In the genomic region with DNA sequence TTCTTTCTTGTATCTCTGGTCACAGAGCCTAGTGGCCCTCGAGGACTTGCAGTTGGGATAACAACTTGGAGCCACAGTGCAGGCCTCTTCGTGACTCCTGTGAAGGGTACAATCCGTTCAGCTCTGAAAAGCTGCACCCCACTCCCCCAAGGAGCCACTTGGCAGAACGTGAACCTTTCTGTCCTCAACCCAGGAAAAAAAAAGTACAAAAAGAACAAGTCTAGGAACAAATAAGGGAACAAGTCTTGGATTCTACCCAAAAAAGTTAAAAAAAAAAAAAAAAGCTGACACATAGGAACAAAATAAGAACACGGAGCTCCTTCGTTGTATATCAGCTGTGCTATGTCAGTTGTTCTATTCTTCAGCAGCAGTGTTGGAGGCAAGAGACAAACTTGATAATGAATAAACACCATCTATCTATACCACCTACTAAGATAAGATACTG, we compare ENCODE assay signal across 1 cellular context.
TF ChIP-seq lines count a peak whose summit lies in the region.

No MANE protein-coding gene starts in this region.

TF ChIP-seq in WTC11, 78 proteins besides CTCF, POLR2A, EP300 and RAD21 (continued from another document):
- TF ChIP-seq, protein P1, sequence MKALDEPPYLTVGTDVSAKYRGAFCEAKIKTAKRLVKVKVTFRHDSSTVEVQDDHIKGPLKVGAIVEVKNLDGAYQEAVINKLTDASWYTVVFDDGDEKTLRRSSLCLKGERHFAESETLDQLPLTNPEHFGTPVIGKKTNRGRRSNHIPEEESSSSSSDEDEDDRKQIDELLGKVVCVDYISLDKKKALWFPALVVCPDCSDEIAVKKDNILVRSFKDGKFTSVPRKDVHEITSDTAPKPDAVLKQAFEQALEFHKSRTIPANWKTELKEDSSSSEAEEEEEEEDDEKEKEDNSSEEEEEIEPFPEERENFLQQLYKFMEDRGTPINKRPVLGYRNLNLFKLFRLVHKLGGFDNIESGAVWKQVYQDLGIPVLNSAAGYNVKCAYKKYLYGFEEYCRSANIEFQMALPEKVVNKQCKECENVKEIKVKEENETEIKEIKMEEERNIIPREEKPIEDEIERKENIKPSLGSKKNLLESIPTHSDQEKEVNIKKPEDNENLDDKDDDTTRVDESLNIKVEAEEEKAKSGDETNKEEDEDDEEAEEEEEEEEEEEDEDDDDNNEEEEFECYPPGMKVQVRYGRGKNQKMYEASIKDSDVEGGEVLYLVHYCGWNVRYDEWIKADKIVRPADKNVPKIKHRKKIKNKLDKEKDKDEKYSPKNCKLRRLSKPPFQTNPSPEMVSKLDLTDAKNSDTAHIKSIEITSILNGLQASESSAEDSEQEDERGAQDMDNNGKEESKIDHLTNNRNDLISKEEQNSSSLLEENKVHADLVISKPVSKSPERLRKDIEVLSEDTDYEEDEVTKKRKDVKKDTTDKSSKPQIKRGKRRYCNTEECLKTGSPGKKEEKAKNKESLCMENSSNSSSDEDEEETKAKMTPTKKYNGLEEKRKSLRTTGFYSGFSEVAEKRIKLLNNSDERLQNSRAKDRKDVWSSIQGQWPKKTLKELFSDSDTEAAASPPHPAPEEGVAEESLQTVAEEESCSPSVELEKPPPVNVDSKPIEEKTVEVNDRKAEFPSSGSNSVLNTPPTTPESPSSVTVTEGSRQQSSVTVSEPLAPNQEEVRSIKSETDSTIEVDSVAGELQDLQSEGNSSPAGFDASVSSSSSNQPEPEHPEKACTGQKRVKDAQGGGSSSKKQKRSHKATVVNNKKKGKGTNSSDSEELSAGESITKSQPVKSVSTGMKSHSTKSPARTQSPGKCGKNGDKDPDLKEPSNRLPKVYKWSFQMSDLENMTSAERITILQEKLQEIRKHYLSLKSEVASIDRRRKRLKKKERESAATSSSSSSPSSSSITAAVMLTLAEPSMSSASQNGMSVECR (CRISPR knock-in tag; IDR thresholded peaks at IDR 0.05; ENCODE audit: borderline replicate concordance), result no peak
- no peak for TF ChIP-seq ESRRA (CRISPR knock-in tag; IDR thresholded peaks at IDR 0.05; ENCODE audit: borderline replicate concordance)
- no peak for TF ChIP-seq AFF4 (CRISPR knock-in tag; IDR thresholded peaks at IDR 0.05; ENCODE audit: borderline replicate concordance)
- TF ChIP-seq NFYB (CRISPR knock-in tag; conservative IDR thresholded peaks at IDR 0.05; ENCODE audit: low read depth), result no peak
- TF ChIP-seq JAZF1 (CRISPR knock-in tag; IDR thresholded peaks at IDR 0.05), result no peak
- TF ChIP-seq, protein P2, sequence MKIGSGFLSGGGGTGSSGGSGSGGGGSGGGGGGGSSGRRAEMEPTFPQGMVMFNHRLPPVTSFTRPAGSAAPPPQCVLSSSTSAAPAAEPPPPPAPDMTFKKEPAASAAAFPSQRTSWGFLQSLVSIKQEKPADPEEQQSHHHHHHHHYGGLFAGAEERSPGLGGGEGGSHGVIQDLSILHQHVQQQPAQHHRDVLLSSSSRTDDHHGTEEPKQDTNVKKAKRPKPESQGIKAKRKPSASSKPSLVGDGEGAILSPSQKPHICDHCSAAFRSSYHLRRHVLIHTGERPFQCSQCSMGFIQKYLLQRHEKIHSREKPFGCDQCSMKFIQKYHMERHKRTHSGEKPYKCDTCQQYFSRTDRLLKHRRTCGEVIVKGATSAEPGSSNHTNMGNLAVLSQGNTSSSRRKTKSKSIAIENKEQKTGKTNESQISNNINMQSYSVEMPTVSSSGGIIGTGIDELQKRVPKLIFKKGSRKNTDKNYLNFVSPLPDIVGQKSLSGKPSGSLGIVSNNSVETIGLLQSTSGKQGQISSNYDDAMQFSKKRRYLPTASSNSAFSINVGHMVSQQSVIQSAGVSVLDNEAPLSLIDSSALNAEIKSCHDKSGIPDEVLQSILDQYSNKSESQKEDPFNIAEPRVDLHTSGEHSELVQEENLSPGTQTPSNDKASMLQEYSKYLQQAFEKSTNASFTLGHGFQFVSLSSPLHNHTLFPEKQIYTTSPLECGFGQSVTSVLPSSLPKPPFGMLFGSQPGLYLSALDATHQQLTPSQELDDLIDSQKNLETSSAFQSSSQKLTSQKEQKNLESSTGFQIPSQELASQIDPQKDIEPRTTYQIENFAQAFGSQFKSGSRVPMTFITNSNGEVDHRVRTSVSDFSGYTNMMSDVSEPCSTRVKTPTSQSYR (CRISPR knock-in tag; IDR thresholded peaks at IDR 0.05), result no peak
- no peak for TF ChIP-seq IRF2 (CRISPR knock-in tag; IDR thresholded peaks at IDR 0.05; ENCODE audit: borderline replicate concordance, low read depth)
